27 cellular contexts compared by ENCODE assay signal in genomic region chr2:190097115-190097514, GRCh38. TPM values are rescaled to one million over a fixed set of nuclear protein-coding genes. Genes with fewer than 3 reads are reported as not detected.
"Had no signal": no experiment of that assay in that cellular context is flagged by ENCODE, and none has a peak within 500 bp of the region (broad histone marks: within the 10 kb centered on the region; RNA-seq: fewer than 3 reads in every experiment).

No MANE protein-coding gene starts in this region.

- FAIRE-seq: urothelium cell line had no signal

- H3K36me3 ChIP-seq: stomach, suprapubic skin, thoracic aorta, thyroid gland, tibial artery, tibial nerve, transverse colon, upper lobe of left lung, upper lobe of right lung, uterus, vagina had no signal

- H3K27me3 ChIP-seq: stomach, suprapubic skin, testis, thyroid gland, tibial artery, tibial nerve, transverse colon, upper lobe of left lung, upper lobe of right lung, uterus, vagina had no signal

- H3K27ac ChIP-seq: stomach, suprapubic skin, testis, thoracic aorta, thyroid gland, tibial artery, tibial nerve, transverse colon, upper lobe of left lung, upper lobe of right lung, uterus, vagina had no signal

- DNase-seq: stimulated activated CD4-positive, alpha-beta T cell treated with anti-CD3 and anti-CD28 coated beads, Interleukin-2, amount 100 ng/mL, for 48 hours; stimulated activated CD4-positive, alpha-beta T cell treated with anti-CD3 and anti-CD28 coated beads, Interleukin-4, amount 100 ng/mL, for 1 hour; stimulated activated CD4-positive, alpha-beta T cell treated with anti-CD3 and anti-CD28 coated beads, Interleukin-4, amount 100 ng/mL, for 24 hours; stimulated activated CD4-positive, alpha-beta T cell treated with anti-CD3 and anti-CD28 coated beads, Interleukin-4, amount 100 ng/mL, for 4 hours; stimulated activated CD8-positive, alpha-beta memory T cell treated with anti-CD3 and anti-CD28 coated beads, Interleukin-4, amount 100 ng/mL, for 48 hours; stimulated activated naive B cell treated with anti-CD40 and anti-IgM and Interleukin-4, amounts not matched to agents 10 μg/mL and 1 μg/mL and 100 μg/mL, for 72 hours; stimulated activated naive CD4-positive, alpha-beta T cell; stimulated activated naive CD4-positive, alpha-beta T cell treated with Interleukin-2 at 50 U/mL for 16 hours; stimulated activated naive CD8-positive, alpha-beta T cell treated with anti-CD3 and anti-CD28 coated beads, Interleukin-15, amount 100 ng/mL, for 72 hours; stimulated activated naive CD8-positive, alpha-beta T cell treated with anti-CD3 and anti-CD28 coated beads, Interleukin-15, Interleukin-2, amounts not matched to agents 100 U/mL and 50 U/mL, for 24 hours; stomach; substantia nigra; testis; thyroid gland; tibial artery; transverse colon; trophoblast cell; upper lobe of left lung; upper lobe of right lung; uterus had no signal

- H3K4me1 ChIP-seq: suprapubic skin, testis, thyroid gland, tibial artery, upper lobe of left lung, upper lobe of right lung, uterus had no signal

- H3K4me3 ChIP-seq: stomach, suprapubic skin, testis, thoracic aorta, thyroid gland, tibial artery, tibial nerve, transverse colon, upper lobe of left lung, upper lobe of right lung, uterus, vagina had no signal

- ATAC-seq: stimulated activated effector memory CD8-positive, alpha-beta T cell treated with anti-CD3 and anti-CD28 coated beads, Interleukin-12 subunit alpha, Interleukin-12 subunit beta, amount 100 ng/mL, for 72 hours; stimulated activated memory B cell treated with anti-CD40 and anti-IgM and Interleukin-4, amounts not matched to agents 10 μg/mL and 1 μg/mL and 100 μg/mL, for 72 hours; stimulated activated naive B cell treated with anti-CD40 and anti-IgM and Interleukin-4, amounts not matched to agents 10 μg/mL and 1 μg/mL and 100 μg/mL, for 72 hours; stimulated activated naive CD8-positive, alpha-beta T cell treated with anti-CD3 and anti-CD28 coated beads, Interleukin-15, amount 100 ng/mL, for 72 hours; stimulated activated naive CD8-positive, alpha-beta T cell treated with anti-CD3 and anti-CD28 coated beads, Interleukin-15, Interleukin-2, amounts not matched to agents 100 U/mL and 50 U/mL, for 24 hours; upper lobe of right lung had no signal

- H3K9me3 ChIP-seq: testis, thyroid gland, tibial artery, transverse colon, upper lobe of right lung, uterus, vagina had no signal

RNA-seq across cellular contexts. Expression of gene MSTN, which starts 34.6 kb away (rescaled TPM):
- total RNA-seq: upper lobe of right lung had no signal
